In genomic region chr7:47389923-47390630, GRCh38 we compare ENCODE assay signal across 22 cellular contexts.
"Had no signal": no experiment of that assay in that cellular context is flagged by ENCODE, and none has a peak within 500 bp of the region (broad histone marks: within the 10 kb centered on the region; RNA-seq: fewer than 3 reads in every experiment).

No MANE protein-coding gene starts in this region.

- H3K36me3 ChIP-seq: neural progenitor cell, ovary had no signal

- H3K36me3 Mint-ChIP-seq: natural killer cell treated with Interleukin-12 subunit alpha and Interleukin-12 subunit beta and Interleukin-15 and Interleukin-18, amount 100 ng/mL, for 72 hours; stimulated activated effector memory CD8-positive, alpha-beta T cell treated with anti-CD3 and anti-CD28 coated beads, Interleukin-12 subunit alpha, Interleukin-12 subunit beta, amount 100 ng/mL, for 72 hours had no signal

- H3K9me3 ChIP-seq: esophagus squamous epithelium, gastroesophageal sphincter, ovary, testis, tibial nerve had no signal

- H3K27ac ChIP-seq: esophagus squamous epithelium, gastroesophageal sphincter, neural progenitor cell, ovary, testis, tibial nerve had no signal

- ATAC-seq: gastroesophageal sphincter; left colon; natural killer cell treated with Interleukin-12 subunit alpha and Interleukin-12 subunit beta and Interleukin-15 and Interleukin-18, amount 100 ng/mL, for 72 hours; right cardiac atrium; stimulated activated effector memory CD8-positive, alpha-beta T cell treated with anti-CD3 and anti-CD28 coated beads, Interleukin-12 subunit alpha, Interleukin-12 subunit beta, amount 100 ng/mL, for 72 hours had no signal

- H3K4me3 Mint-ChIP-seq: mesothelial cell of epicardium; natural killer cell treated with Interleukin-12 subunit alpha and Interleukin-12 subunit beta and Interleukin-15 and Interleukin-18, amount 100 ng/mL, for 72 hours; neural progenitor cell; stimulated activated effector memory CD8-positive, alpha-beta T cell treated with anti-CD3 and anti-CD28 coated beads, Interleukin-12 subunit alpha, Interleukin-12 subunit beta, amount 100 ng/mL, for 72 hours; stimulated activated naive CD8-positive, alpha-beta T cell treated with anti-CD3 and anti-CD28 coated beads, Interleukin-15, Interleukin-2, amounts not matched to agents 100 ng/mL and 50 ng/mL, for 24 hours had no signal

- H3K4me1 Mint-ChIP-seq: stimulated activated effector memory CD8-positive, alpha-beta T cell treated with anti-CD3 and anti-CD28 coated beads, Interleukin-12 subunit alpha, Interleukin-12 subunit beta, amount 100 ng/mL, for 72 hours had no signal

- H3K27ac Mint-ChIP-seq: natural killer cell treated with Interleukin-12 subunit alpha and Interleukin-12 subunit beta and Interleukin-15 and Interleukin-18, amount 100 ng/mL, for 72 hours; neural progenitor cell; progenitor cell of endocrine pancreas; stimulated activated effector memory CD8-positive, alpha-beta T cell treated with anti-CD3 and anti-CD28 coated beads, Interleukin-12 subunit alpha, Interleukin-12 subunit beta, amount 100 ng/mL, for 72 hours; stimulated activated naive CD8-positive, alpha-beta T cell treated with anti-CD3 and anti-CD28 coated beads, Interleukin-15, Interleukin-2, amounts not matched to agents 100 ng/mL and 50 ng/mL, for 24 hours had no signal

- H3K27me3 Mint-ChIP-seq: progenitor cell of endocrine pancreas had no signal

- H3K9me3 Mint-ChIP-seq: mesothelial cell of epicardium; natural killer cell treated with Interleukin-12 subunit alpha and Interleukin-12 subunit beta and Interleukin-15 and Interleukin-18, amount 100 ng/mL, for 72 hours; stimulated activated naive CD8-positive, alpha-beta T cell treated with anti-CD3 and anti-CD28 coated beads, Interleukin-15, Interleukin-2, amounts not matched to agents 100 ng/mL and 50 ng/mL, for 24 hours had no signal

- FAIRE-seq: endometrium, kidney had no signal

- DNase-seq: central memory CD4-positive, alpha-beta T cell; effector memory CD4-positive, alpha-beta T cell; esophagus squamous epithelium; foreskin fibroblast; kidney; mammary epithelial cell; nucleus accumbens; stimulated activated CD4-positive, alpha-beta T cell treated with anti-CD3 and anti-CD28 coated beads, Interleukin-4, amount 100 ng/mL, for 1 hour; stimulated activated CD8-positive, alpha-beta memory T cell treated with anti-CD3 and anti-CD28 coated beads, Interleukin-4, amount 100 ng/mL, for 48 hours; testis had no signal

- H3K4me1 ChIP-seq: neural progenitor cell had no signal

- H3K4me3 ChIP-seq: esophagus squamous epithelium, gastroesophageal sphincter, neural progenitor cell, ovary, testis, tibial nerve had no signal

- H3K27me3 ChIP-seq: gastroesophageal sphincter, neural progenitor cell, ovary, testis, tibial nerve had no signal
